ENCODE assay signal across 1 cellular context in genomic region chr3:195001961-195002861, GRCh38.
TF ChIP-seq lines count a peak whose summit lies in the region.

No MANE protein-coding gene starts in this region.

TF ChIP-seq in HepG2, 621 proteins besides CTCF, POLR2A, EP300 and RAD21 (continued from another document and continues in another):
- TF ChIP-seq THRA (CRISPR knock-in tag; IDR thresholded peaks at IDR 0.05; ENCODE audit: borderline replicate concordance) (peak; percentile 72), FOXP4 (CRISPR knock-in tag; IDR thresholded peaks at IDR 0.05) (peak; percentile 47; the same call in 1 of the 2 replicates), IRF2 (CRISPR knock-in tag; IDR thresholded peaks at IDR 0.05) (peak; percentile 70), RXRA (CRISPR knock-in tag; IDR thresholded peaks at IDR 0.05) (peak; percentile 53; the same call in 1 of the 2 replicates), ZNF792 (CRISPR knock-in tag; IDR thresholded peaks at IDR 0.05) (0 out of 2 replicates have a peak, but pooled peaks have one; percentile 42), GATA4 (IDR thresholded peaks at IDR 0.05; ENCODE audit: borderline replicate concordance, low read depth) (no peak), ZBTB39 (CRISPR knock-in tag; IDR thresholded peaks at IDR 0.05) (no peak), ZNF501 (CRISPR knock-in tag; IDR thresholded peaks at IDR 0.05) (peak; percentile 24; the same call in 1 of the 2 replicates), FOXC1 (CRISPR knock-in tag; IDR thresholded peaks at IDR 0.05; ENCODE audit: borderline replicate concordance) (no peak), CC2D1A (CRISPR knock-in tag; IDR thresholded peaks at IDR 0.05) (no peak), GFI1 (CRISPR knock-in tag; IDR thresholded peaks at IDR 0.05; ENCODE audit: borderline replicate concordance) (no peak), NR2F6 (IDR thresholded peaks at IDR 0.05) (no peak), NR2F6 (CRISPR knock-in tag; IDR thresholded peaks at IDR 0.05) (peak; percentile 71), SALL1 (CRISPR knock-in tag; IDR thresholded peaks at IDR 0.05) (peak; percentile 65; the same call in 1 of the 2 replicates)
- TF ChIP-seq, protein P1, sequence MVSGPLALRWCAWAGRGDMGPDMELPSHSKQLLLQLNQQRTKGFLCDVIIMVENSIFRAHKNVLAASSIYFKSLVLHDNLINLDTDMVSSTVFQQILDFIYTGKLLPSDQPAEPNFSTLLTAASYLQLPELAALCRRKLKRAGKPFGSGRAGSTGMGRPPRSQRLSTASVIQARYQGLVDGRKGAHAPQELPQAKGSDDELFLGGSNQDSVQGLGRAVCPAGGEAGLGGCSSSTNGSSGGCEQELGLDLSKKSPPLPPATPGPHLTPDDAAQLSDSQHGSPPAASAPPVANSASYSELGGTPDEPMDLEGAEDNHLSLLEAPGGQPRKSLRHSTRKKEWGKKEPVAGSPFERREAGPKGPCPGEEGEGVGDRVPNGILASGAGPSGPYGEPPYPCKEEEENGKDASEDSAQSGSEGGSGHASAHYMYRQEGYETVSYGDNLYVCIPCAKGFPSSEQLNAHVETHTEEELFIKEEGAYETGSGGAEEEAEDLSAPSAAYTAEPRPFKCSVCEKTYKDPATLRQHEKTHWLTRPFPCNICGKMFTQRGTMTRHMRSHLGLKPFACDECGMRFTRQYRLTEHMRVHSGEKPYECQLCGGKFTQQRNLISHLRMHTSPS (CRISPR knock-in tag; IDR thresholded peaks at IDR 0.05; ENCODE audit: low read depth) = peak; percentile 36; the same call in 1 of the 2 replicates
- TF ChIP-seq, protein P2, sequence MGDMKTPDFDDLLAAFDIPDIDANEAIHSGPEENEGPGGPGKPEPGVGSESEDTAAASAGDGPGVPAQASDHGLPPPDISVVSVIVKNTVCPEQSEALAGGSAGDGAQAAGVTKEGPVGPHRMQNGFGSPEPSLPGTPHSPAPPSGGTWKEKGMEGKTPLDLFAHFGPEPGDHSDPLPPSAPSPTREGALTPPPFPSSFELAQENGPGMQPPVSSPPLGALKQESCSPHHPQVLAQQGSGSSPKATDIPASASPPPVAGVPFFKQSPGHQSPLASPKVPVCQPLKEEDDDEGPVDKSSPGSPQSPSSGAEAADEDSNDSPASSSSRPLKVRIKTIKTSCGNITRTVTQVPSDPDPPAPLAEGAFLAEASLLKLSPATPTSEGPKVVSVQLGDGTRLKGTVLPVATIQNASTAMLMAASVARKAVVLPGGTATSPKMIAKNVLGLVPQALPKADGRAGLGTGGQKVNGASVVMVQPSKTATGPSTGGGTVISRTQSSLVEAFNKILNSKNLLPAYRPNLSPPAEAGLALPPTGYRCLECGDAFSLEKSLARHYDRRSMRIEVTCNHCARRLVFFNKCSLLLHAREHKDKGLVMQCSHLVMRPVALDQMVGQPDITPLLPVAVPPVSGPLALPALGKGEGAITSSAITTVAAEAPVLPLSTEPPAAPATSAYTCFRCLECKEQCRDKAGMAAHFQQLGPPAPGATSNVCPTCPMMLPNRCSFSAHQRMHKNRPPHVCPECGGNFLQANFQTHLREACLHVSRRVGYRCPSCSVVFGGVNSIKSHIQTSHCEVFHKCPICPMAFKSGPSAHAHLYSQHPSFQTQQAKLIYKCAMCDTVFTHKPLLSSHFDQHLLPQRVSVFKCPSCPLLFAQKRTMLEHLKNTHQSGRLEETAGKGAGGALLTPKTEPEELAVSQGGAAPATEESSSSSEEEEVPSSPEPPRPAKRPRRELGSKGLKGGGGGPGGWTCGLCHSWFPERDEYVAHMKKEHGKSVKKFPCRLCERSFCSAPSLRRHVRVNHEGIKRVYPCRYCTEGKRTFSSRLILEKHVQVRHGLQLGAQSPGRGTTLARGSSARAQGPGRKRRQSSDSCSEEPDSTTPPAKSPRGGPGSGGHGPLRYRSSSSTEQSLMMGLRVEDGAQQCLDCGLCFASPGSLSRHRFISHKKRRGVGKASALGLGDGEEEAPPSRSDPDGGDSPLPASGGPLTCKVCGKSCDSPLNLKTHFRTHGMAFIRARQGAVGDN (CRISPR knock-in tag; IDR thresholded peaks at IDR 0.05) = peak; percentile 79
- TF ChIP-seq, protein P3, sequence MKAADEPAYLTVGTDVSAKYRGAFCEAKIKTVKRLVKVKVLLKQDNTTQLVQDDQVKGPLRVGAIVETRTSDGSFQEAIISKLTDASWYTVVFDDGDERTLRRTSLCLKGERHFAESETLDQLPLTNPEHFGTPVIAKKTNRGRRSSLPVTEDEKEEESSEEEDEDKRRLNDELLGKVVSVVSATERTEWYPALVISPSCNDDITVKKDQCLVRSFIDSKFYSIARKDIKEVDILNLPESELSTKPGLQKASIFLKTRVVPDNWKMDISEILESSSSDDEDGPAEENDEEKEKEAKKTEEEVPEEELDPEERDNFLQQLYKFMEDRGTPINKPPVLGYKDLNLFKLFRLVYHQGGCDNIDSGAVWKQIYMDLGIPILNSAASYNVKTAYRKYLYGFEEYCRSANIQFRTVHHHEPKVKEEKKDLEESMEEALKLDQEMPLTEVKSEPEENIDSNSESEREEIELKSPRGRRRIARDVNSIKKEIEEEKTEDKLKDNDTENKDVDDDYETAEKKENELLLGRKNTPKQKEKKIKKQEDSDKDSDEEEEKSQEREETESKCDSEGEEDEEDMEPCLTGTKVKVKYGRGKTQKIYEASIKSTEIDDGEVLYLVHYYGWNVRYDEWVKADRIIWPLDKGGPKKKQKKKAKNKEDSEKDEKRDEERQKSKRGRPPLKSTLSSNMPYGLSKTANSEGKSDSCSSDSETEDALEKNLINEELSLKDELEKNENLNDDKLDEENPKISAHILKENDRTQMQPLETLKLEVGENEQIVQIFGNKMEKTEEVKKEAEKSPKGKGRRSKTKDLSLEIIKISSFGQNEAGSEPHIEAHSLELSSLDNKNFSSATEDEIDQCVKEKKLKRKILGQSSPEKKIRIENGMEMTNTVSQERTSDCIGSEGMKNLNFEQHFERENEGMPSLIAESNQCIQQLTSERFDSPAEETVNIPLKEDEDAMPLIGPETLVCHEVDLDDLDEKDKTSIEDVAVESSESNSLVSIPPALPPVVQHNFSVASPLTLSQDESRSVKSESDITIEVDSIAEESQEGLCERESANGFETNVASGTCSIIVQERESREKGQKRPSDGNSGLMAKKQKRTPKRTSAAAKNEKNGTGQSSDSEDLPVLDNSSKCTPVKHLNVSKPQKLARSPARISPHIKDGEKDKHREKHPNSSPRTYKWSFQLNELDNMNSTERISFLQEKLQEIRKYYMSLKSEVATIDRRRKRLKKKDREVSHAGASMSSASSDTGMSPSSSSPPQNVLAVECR (CRISPR knock-in tag; IDR thresholded peaks at IDR 0.05; ENCODE audit: borderline replicate concordance) = peak; percentile 30; the same call in 1 of the 2 replicates
- TF ChIP-seq, protein P4, sequence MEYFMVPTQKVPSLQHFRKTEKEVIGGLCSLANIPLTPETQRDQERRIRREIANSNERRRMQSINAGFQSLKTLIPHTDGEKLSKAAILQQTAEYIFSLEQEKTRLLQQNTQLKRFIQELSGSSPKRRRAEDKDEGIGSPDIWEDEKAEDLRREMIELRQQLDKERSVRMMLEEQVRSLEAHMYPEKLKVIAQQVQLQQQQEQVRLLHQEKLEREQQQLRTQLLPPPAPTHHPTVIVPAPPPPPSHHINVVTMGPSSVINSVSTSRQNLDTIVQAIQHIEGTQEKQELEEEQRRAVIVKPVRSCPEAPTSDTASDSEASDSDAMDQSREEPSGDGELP (IDR thresholded peaks at IDR 0.05; ENCODE audit: borderline replicate concordance, low read depth) = peak; percentile 98
- TF ChIP-seq, protein P5, sequence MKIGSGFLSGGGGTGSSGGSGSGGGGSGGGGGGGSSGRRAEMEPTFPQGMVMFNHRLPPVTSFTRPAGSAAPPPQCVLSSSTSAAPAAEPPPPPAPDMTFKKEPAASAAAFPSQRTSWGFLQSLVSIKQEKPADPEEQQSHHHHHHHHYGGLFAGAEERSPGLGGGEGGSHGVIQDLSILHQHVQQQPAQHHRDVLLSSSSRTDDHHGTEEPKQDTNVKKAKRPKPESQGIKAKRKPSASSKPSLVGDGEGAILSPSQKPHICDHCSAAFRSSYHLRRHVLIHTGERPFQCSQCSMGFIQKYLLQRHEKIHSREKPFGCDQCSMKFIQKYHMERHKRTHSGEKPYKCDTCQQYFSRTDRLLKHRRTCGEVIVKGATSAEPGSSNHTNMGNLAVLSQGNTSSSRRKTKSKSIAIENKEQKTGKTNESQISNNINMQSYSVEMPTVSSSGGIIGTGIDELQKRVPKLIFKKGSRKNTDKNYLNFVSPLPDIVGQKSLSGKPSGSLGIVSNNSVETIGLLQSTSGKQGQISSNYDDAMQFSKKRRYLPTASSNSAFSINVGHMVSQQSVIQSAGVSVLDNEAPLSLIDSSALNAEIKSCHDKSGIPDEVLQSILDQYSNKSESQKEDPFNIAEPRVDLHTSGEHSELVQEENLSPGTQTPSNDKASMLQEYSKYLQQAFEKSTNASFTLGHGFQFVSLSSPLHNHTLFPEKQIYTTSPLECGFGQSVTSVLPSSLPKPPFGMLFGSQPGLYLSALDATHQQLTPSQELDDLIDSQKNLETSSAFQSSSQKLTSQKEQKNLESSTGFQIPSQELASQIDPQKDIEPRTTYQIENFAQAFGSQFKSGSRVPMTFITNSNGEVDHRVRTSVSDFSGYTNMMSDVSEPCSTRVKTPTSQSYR (CRISPR knock-in tag; IDR thresholded peaks at IDR 0.05; ENCODE audit: borderline replicate concordance) = peak; percentile 69; the same call in 1 of the 2 replicates
- TF ChIP-seq, protein P6, sequence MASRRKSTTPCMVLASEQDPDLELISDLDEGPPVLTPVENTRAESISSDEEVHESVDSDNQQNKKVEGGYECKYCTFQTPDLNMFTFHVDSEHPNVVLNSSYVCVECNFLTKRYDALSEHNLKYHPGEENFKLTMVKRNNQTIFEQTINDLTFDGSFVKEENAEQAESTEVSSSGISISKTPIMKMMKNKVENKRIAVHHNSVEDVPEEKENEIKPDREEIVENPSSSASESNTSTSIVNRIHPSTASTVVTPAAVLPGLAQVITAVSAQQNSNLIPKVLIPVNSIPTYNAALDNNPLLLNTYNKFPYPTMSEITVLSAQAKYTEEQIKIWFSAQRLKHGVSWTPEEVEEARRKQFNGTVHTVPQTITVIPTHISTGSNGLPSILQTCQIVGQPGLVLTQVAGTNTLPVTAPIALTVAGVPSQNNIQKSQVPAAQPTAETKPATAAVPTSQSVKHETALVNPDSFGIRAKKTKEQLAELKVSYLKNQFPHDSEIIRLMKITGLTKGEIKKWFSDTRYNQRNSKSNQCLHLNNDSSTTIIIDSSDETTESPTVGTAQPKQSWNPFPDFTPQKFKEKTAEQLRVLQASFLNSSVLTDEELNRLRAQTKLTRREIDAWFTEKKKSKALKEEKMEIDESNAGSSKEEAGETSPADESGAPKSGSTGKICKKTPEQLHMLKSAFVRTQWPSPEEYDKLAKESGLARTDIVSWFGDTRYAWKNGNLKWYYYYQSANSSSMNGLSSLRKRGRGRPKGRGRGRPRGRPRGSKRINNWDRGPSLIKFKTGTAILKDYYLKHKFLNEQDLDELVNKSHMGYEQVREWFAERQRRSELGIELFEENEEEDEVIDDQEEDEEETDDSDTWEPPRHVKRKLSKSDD (CRISPR knock-in tag; IDR thresholded peaks at IDR 0.05; ENCODE audit: low read depth) = 0 out of 2 replicates have a peak, but pooled peaks have one; percentile 33
